8 cellular contexts compared by ENCODE assay signal in the genomic region with DNA sequence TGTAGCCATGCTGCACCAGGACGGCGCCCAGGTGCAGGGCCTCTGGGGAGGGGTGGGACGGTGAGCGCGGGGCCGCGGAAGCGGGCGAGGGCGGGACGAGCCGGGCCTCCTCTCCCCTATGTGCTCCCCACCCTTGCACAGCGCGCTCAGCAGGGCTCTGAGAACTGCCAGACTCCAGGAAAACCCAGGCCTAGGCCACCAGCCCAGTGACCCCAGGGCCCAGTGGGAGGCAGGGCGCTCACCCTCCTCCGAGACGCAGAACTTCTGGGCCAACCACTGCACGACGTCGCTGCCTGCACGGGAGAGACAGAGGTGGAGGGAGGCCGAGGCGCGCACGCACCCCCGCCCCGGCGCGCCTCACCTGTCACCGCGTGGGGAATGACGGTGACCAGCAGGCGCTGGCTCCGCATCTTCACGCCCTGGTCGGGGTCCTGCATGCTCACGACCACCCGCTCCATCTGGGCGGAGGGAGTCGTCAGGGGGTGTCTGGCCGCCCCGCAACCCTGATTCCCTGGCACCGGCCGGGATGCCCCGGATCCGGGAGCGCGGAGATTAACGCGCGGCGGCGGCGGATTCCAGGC.
DNase-seq lines count a peak whose midpoint lies in the region; ATAC-seq lines count a peak whose summit lies in the region.

No MANE protein-coding gene starts in this region.

- no peak overlapping the region for H3K27ac Mint-ChIP-seq in stimulated activated naive CD8-positive, alpha-beta T cell treated with anti-CD3 and anti-CD28 coated beads, Interleukin-15, amount 100 ng/mL, for 72 hours

- H3K4me3 Mint-ChIP-seq in stimulated activated naive CD8-positive, alpha-beta T cell treated with anti-CD3 and anti-CD28 coated beads, Interleukin-15, amount 100 ng/mL, for 72 hours: peak overlapping the region; percentile 64 to 78

- no peaks in the 10 kb centered on the region for H3K36me3 ChIP-seq in iPS-20b (ENCODE audit: insufficient read depth, low read depth, low read length)

- H3K9me3 Mint-ChIP-seq in stimulated activated naive CD8-positive, alpha-beta T cell treated with anti-CD3 and anti-CD28 coated beads, Interleukin-15, amount 100 ng/mL, for 72 hours: no peaks in the 10 kb centered on the region

- peak; percentile 31 for ATAC-seq in stimulated activated naive CD8-positive, alpha-beta T cell treated with anti-CD3 and anti-CD28 coated beads, Interleukin-15, amount 100 ng/mL, for 72 hours

- peaks cover 16% of the 10 kb centered on the region for H3K4me1 Mint-ChIP-seq in stimulated activated naive CD8-positive, alpha-beta T cell treated with anti-CD3 and anti-CD28 coated beads, Interleukin-15, amount 100 ng/mL, for 72 hours

- H3K4me3 ChIP-seq in iPS-20b (ENCODE audit: low read length): peak overlapping the region; percentile 65

- H3K4me1 ChIP-seq in iPS-20b (ENCODE audit: insufficient read depth, low read length): no peaks in the 10 kb centered on the region

- no peaks in the 10 kb centered on the region for H3K9me3 ChIP-seq in iPS-20b (ENCODE audit: insufficient read depth, low read depth, low read length)

- peak; percentile 21 for DNase-seq in NCI-H2227 (lab: John Stamatoyannopoulos, UW; ENCODE audit: unreplicated experiment)
- DNase-seq in NCI-H2227 treated with DMSO at 0.1 percent for 48 hours (lab: John Stamatoyannopoulos, UW): no peak
- DNase-seq in stimulated activated naive CD8-positive, alpha-beta T cell treated with anti-CD3 and anti-CD28 coated beads, Interleukin-15, amount 100 ng/mL, for 72 hours: peak in 1 of 2 donors; percentile 29
- DNase-seq in C1 segment of cervical spinal cord (lab: John Stamatoyannopoulos, UW): no peak
- no peak for DNase-seq in HuH-7 (ENCODE audit: low spot score)
- DNase-seq in GF-D8 (lab: John Stamatoyannopoulos, UW): no peak

- H3K27ac ChIP-seq in angular gyrus (ENCODE audit: low read depth, low read length) (peak overlapping the region; percentile 13), iPS-20b (ENCODE audit: low read length) (no peak overlapping the region)

- peaks cover 46% of the 10 kb centered on the region for H3K27me3 Mint-ChIP-seq in stimulated activated naive CD8-positive, alpha-beta T cell treated with anti-CD3 and anti-CD28 coated beads, Interleukin-15, amount 100 ng/mL, for 72 hours

- no peak overlapping the region for H3K9ac ChIP-seq in iPS-20b (ENCODE audit: low read depth, low read length)

- peaks cover 56% of the 10 kb centered on the region for H3K27me3 ChIP-seq in iPS-20b (ENCODE audit: insufficient read depth, low read length)
